In genomic region chr10:22476601-22477364, GRCh38 we compare ENCODE assay signal across 9 cellular contexts.
DNase-seq lines count a peak whose midpoint lies in the region; ATAC-seq and TF ChIP-seq lines count a peak whose summit lies in the region.
"Had no signal": no experiment of that assay in that cellular context is flagged by ENCODE, and none has a peak within 500 bp of the region (broad histone marks: within the 10 kb centered on the region; RNA-seq: fewer than 3 reads in every experiment).

No MANE protein-coding gene starts in this region.

- H3K27ac Mint-ChIP-seq in MCF 10A (ENCODE audit: low read depth, unreplicated experiment) (no peak overlapping the region), type B pancreatic cell (peak overlapping the region; percentile 50)
- no peak overlapping the region for H3K27ac Mint-ChIP-seq in central memory CD8-positive, alpha-beta T cell (ENCODE audit: low read depth)

- CTCF ChIA-PET in MCF 10A (lab: Yijun Ruan, JAX): interaction anchor here (0.5 to 0.6 kb wide), 2 partner anchors 74 to 209 kb away, joined by 3 to 4 read pairs; no protein-coding TSS in a partner anchor

- H3K4me3 Mint-ChIP-seq in MCF 10A (ENCODE audit: unreplicated experiment) (no peak overlapping the region), type B pancreatic cell (peak overlapping the region; percentile 88)
- peak overlapping the region; percentile 80 for H3K4me3 Mint-ChIP-seq in central memory CD8-positive, alpha-beta T cell

- BruUV-seq in MCF 10A (replicated peaks; lab: Mats Ljungman, UMichigan): no TSS peak

- peaks cover 18% of the 10 kb centered on the region for H3K4me1 Mint-ChIP-seq in MCF 10A (ENCODE audit: insufficient read depth, unreplicated experiment)
- peaks cover 7% of the 10 kb centered on the region for H3K4me1 Mint-ChIP-seq in central memory CD8-positive, alpha-beta T cell
- H3K4me1 Mint-ChIP-seq in type B pancreatic cell (ENCODE audit: unreplicated experiment): peaks cover 21% of the 10 kb centered on the region

- H3K36me3 ChIP-seq in breast epithelium (no peaks in the 10 kb centered on the region), muscle layer of colon (ENCODE audit: insufficient read depth, low read length) (no peaks in the 10 kb centered on the region)

- intact Hi-C loops in breast epithelium (cut with DNase I; ENCODE audit: low total_unique reads) (no loop called here), MCF 10A (cut with micrococcal nuclease) (no loop called here)

- H3K9me3 Mint-ChIP-seq in MCF 10A (ENCODE audit: unreplicated experiment): no peaks in the 10 kb centered on the region
- H3K9me3 Mint-ChIP-seq in central memory CD8-positive, alpha-beta T cell: no peaks in the 10 kb centered on the region
- H3K9me3 Mint-ChIP-seq in type B pancreatic cell: no peaks in the 10 kb centered on the region

- ATAC-seq in central memory CD8-positive, alpha-beta T cell (replicated peaks; ENCODE audit: extremely low read depth, poor library complexity, severe bottlenecking): no peak

- peaks cover 2 to 33% of the 10 kb centered on the region in 2 donors for H3K27me3 ChIP-seq in breast epithelium
- peaks cover 29 to 34% of the 10 kb centered on the region in 2 donors for H3K27me3 ChIP-seq in muscle layer of colon (ENCODE audit: control insufficient read depth in 1 of 2, insufficient read depth in 2 of 2, low read length in 2 of 2)

- H3K9me3 ChIP-seq in breast epithelium: no peaks in the 10 kb centered on the region
- H3K9me3 ChIP-seq in muscle layer of colon (ENCODE audit: low read length): no peaks in the 10 kb centered on the region

- POLR2A ChIA-PET in MCF 10A (lab: Yijun Ruan, JAX): no interaction called here

- no peaks in the 10 kb centered on the region for H3K4me1 ChIP-seq in breast epithelium
- H3K4me1 ChIP-seq in muscle layer of colon (ENCODE audit: insufficient read depth, low read length): peaks cover 9% of the 10 kb centered on the region

- TF ChIP-seq POLR2A in breast epithelium (IDR thresholded peaks at IDR 0.05): no peak

- H3K4me3 ChIP-seq in breast epithelium (peak overlapping the region; percentile 38 to 67 (median 46)), muscle layer of colon (ENCODE audit: low read depth in 1 of 2, low read length in 2 of 2) (peak overlapping the region; percentile 14 to 47)

- H3K36me3 Mint-ChIP-seq in MCF 10A (ENCODE audit: insufficient read depth, unreplicated experiment) (no peaks in the 10 kb centered on the region), type B pancreatic cell (no peaks in the 10 kb centered on the region)
- H3K36me3 Mint-ChIP-seq in central memory CD8-positive, alpha-beta T cell (ENCODE audit: insufficient read depth): peaks cover 5% of the 10 kb centered on the region

- H3K27ac ChIP-seq in breast epithelium (no peak overlapping the region), muscle layer of colon (ENCODE audit: low read depth, low read length) (no peak overlapping the region), caudate nucleus (ENCODE audit: low read depth, low read length) (no peak overlapping the region)

- no peaks in the 10 kb centered on the region for H3K27me3 Mint-ChIP-seq in MCF 10A (ENCODE audit: insufficient read depth, unreplicated experiment)
- H3K27me3 Mint-ChIP-seq in central memory CD8-positive, alpha-beta T cell: peaks cover 55% of the 10 kb centered on the region
- peaks cover 81% of the 10 kb centered on the region for H3K27me3 Mint-ChIP-seq in type B pancreatic cell

- DNase-seq in breast epithelium (ENCODE audit: low spot score in 2 of 2) (no peak), MCF 10A (ENCODE audit: unreplicated experiment) (no peak), type B pancreatic cell (ENCODE audit: extremely low spot score, unreplicated experiment) (no peak), caudate nucleus (lab: John Stamatoyannopoulos, UW) (no peak), LoVo (ENCODE audit: low spot score) (no peak)
- no peak for DNase-seq in central memory CD8-positive, alpha-beta T cell (ENCODE audit: low spot score in 2 of 2)
- no peak for DNase-seq in activated CD8-positive, alpha-beta memory T cell treated with anti-CD3 and anti-CD28 coated beads, Interleukin-2, amount 50 U/mL, for 4 hours
- DNase-seq: activated gamma-delta T cell treated with Interleukin-2 at 50 U/mL for 16 hours had no signal

- H3K9ac ChIP-seq in muscle layer of colon (ENCODE audit: low read length): no peak overlapping the region

- TF ChIP-seq CTCF in breast epithelium (IDR thresholded peaks at IDR 0.05) (no peak), MCF 10A (IDR thresholded peaks at IDR 0.05; ENCODE audit: unreplicated experiment) (no peak), type B pancreatic cell (conservative IDR thresholded peaks at IDR 0.05) (no peak)
